In the genomic region with DNA sequence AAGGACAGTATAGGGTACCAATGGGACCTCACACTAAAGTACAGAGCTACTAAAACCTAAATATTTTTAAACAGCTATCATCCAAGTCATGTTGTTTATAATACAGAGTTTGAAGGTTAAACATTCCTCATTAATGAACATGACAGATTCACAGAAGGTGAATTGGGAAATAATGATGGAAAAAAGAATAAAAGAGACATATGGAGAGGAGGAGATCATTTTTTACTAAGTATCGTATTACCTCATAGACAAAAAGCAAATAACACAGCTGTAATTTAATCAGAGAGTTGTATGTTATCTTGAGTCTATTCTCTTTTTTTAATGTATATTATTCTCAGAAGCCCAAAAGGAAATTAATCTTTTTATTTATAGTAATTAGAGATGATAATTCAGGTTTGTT, we compare ENCODE assay signal across 17 cellular contexts. TPM values are rescaled to one million over a fixed set of nuclear protein-coding genes. Genes with fewer than 3 reads are reported as not detected.
DNase-seq lines count a peak whose midpoint lies in the region; ATAC-seq and TF ChIP-seq lines count a peak whose summit lies in the region.
"Had no signal": no experiment of that assay in that cellular context is flagged by ENCODE, and none has a peak within 500 bp of the region (broad histone marks: within the 10 kb centered on the region; RNA-seq: fewer than 3 reads in every experiment).

No MANE protein-coding gene starts in this region.

- TF ChIP-seq POLR2A in breast epithelium (IDR thresholded peaks at IDR 0.05): no peak

- POLR2A ChIA-PET in MCF 10A (lab: Yijun Ruan, JAX): interaction anchor here (0.7 to 5.7 kb wide), 6 partner anchors 7 to 172 kb away, joined by 3 to 53 read pairs (median 8); a partner anchor contains a TSS

- no peak overlapping the region for H3K4me3 ChIP-seq in breast epithelium
- H3K4me3 ChIP-seq in mesenchymal stem cell (ENCODE audit: insufficient read depth in 1 of 2, low read depth in 1 of 2, low read length in 2 of 2): no peak overlapping the region
- H3K4me3 ChIP-seq: PC-9, SJCRH30 had no signal

- no peak overlapping the region for H3K18ac ChIP-seq in mesenchymal stem cell (ENCODE audit: low read depth in 1 of 2, low read length in 2 of 2)

- BruUV-seq in MCF 10A (replicated peaks; lab: Mats Ljungman, UMichigan): no TSS peak

- H3K4me3 Mint-ChIP-seq in MCF 10A (ENCODE audit: unreplicated experiment) (no peak overlapping the region), osteocyte (ENCODE audit: unreplicated experiment) (no peak overlapping the region)

- peaks cover 11% of the 10 kb centered on the region for H3K79me1 ChIP-seq in mesenchymal stem cell (replicated peaks; ENCODE audit: low read length, poor library complexity, severe bottlenecking)

- no peak overlapping the region for H2BK5ac ChIP-seq in mesenchymal stem cell (ENCODE audit: low read depth, low read length, poor library complexity, severe bottlenecking)

- no peak overlapping the region for H3K4me2 ChIP-seq in mesenchymal stem cell (ENCODE audit: low read length, poor library complexity, severe bottlenecking)
- H3K4me2 ChIP-seq: PC-9 had no signal

- no peak overlapping the region for H3K9ac ChIP-seq in mesenchymal stem cell (ENCODE audit: low read length)

- CTCF ChIA-PET in MCF 10A (lab: Yijun Ruan, JAX): interaction anchor here (1.3 kb wide), 1 partner anchor 109 kb away, joined by 4 read pairs; no protein-coding TSS in a partner anchor

- peaks cover 21% of the 10 kb centered on the region for H3K4me1 Mint-ChIP-seq in MCF 10A (ENCODE audit: insufficient read depth, unreplicated experiment)
- peaks cover 22% of the 10 kb centered on the region for H3K4me1 Mint-ChIP-seq in osteocyte (ENCODE audit: unreplicated experiment)

- H2AFZ ChIP-seq in mesenchymal stem cell (ENCODE audit: low read depth, low read length): no peak overlapping the region
- H2AFZ ChIP-seq: PC-9 had no signal

- intact Hi-C loops in MCF 10A (cut with micrococcal nuclease) (loop anchor here (10.0 kb wide), 1 partner anchor 176 kb away; a partner anchor contains a TSS), breast epithelium (cut with DNase I; ENCODE audit: low total_unique reads) (no loop called here)

- H3K27ac Mint-ChIP-seq in MCF 10A (ENCODE audit: low read depth, unreplicated experiment) (peak overlapping the region; percentile 23), osteocyte (ENCODE audit: unreplicated experiment) (peak overlapping the region; percentile 50)

- H3K23ac ChIP-seq in mesenchymal stem cell (ENCODE audit: low read length in 2 of 2): no peak overlapping the region

- no peak overlapping the region for H2BK12ac ChIP-seq in mesenchymal stem cell (ENCODE audit: low read length in 2 of 2)

- no peak overlapping the region for H3K14ac ChIP-seq in mesenchymal stem cell (ENCODE audit: low read length in 2 of 2)

- no peak overlapping the region for H3K4ac ChIP-seq in mesenchymal stem cell (ENCODE audit: low read depth in 1 of 2, low read length in 2 of 2)

- H3K27ac ChIP-seq in breast epithelium: no peak overlapping the region
- no peak overlapping the region for H3K27ac ChIP-seq in mesenchymal stem cell (ENCODE audit: low read length, poor library complexity, severe bottlenecking)
- H3K27ac ChIP-seq: C4-2B, PC-9, SJCRH30 had no signal

- DNase-seq in MCF 10A (ENCODE audit: unreplicated experiment): no peak
- no peak for DNase-seq in breast epithelium (ENCODE audit: low spot score in 2 of 2)
- DNase-seq in NCI-H1694 (lab: John Stamatoyannopoulos, UW): peak; percentile 60
- peak; percentile 81 for DNase-seq in NCI-H69 (lab: John Stamatoyannopoulos, UW)
- no peak for DNase-seq in osteocyte (ENCODE audit: extremely low spot score, unreplicated experiment)
- no peak for DNase-seq in mesenchymal stem cell
- no peak for DNase-seq in HuH-7 (ENCODE audit: low spot score)
- DNase-seq: DMS153, HCEC 1CT, KBM-7, NCI-H1930, NCI-H226, NCI-H526 treated with DMSO at 0.1 percent for 48 hours, PC-9, SJCRH30 had no signal

- H3K4me1 ChIP-seq in breast epithelium (no peaks in the 10 kb centered on the region), mesenchymal stem cell (ENCODE audit: control insufficient read depth, insufficient read depth, low read depth, low read length) (no peaks in the 10 kb centered on the region)

- H3K27me3 ChIP-seq in breast epithelium: no peaks in the 10 kb centered on the region
- no peaks in the 10 kb centered on the region for H3K27me3 ChIP-seq in mesenchymal stem cell (ENCODE audit: control insufficient read depth in 1 of 2, insufficient read depth in 1 of 2, low read length in 2 of 2)
- H3K27me3 ChIP-seq: SJCRH30 had no signal

- no peak overlapping the region for H2BK120ac ChIP-seq in mesenchymal stem cell (ENCODE audit: low read depth, low read length)

- no peak overlapping the region for H4K91ac ChIP-seq in mesenchymal stem cell (ENCODE audit: low read length)

- H3K27me3 Mint-ChIP-seq in MCF 10A (ENCODE audit: insufficient read depth, unreplicated experiment) (no peaks in the 10 kb centered on the region), osteocyte (ENCODE audit: unreplicated experiment) (no peaks in the 10 kb centered on the region)

- H3K9me3 Mint-ChIP-seq in MCF 10A (ENCODE audit: unreplicated experiment) (no peaks in the 10 kb centered on the region), osteocyte (ENCODE audit: unreplicated experiment) (no peaks in the 10 kb centered on the region)

- peaks cover 6% of the 10 kb centered on the region for H3K36me3 Mint-ChIP-seq in MCF 10A (ENCODE audit: insufficient read depth, unreplicated experiment)
- H3K36me3 Mint-ChIP-seq in osteocyte (ENCODE audit: unreplicated experiment): peaks cover 7% of the 10 kb centered on the region

- no peak overlapping the region for H2BK15ac ChIP-seq in mesenchymal stem cell (ENCODE audit: low read depth, poor library complexity, severe bottlenecking)

- H3K36me3 ChIP-seq in breast epithelium: no peaks in the 10 kb centered on the region
- H3K36me3 ChIP-seq in mesenchymal stem cell (ENCODE audit: control insufficient read depth in 1 of 2, insufficient read depth in 2 of 2, low read depth in 1 of 2, low read length in 2 of 2): peaks cover 0 to 18% of the 10 kb centered on the region in 2 experiments

- H3K9me3 ChIP-seq in breast epithelium: no peaks in the 10 kb centered on the region
- H3K9me3 ChIP-seq in mesenchymal stem cell (ENCODE audit: control insufficient read depth, low read length): no peaks in the 10 kb centered on the region
- H3K9me3 ChIP-seq: SJCRH30 had no signal

- no peak for ATAC-seq in HG02759 (IDR thresholded peaks at IDR 0.05; ENCODE audit: unreplicated experiment)

- H2AK5ac ChIP-seq in mesenchymal stem cell (ENCODE audit: low read length, severe bottlenecking): no peak overlapping the region

- H4K8ac ChIP-seq in mesenchymal stem cell (ENCODE audit: low read length): no peak overlapping the region

- TF ChIP-seq CTCF in MCF 10A (IDR thresholded peaks at IDR 0.05; ENCODE audit: unreplicated experiment) (no peak), breast epithelium (IDR thresholded peaks at IDR 0.05) (no peak), osteocyte (IDR thresholded peaks at IDR 0.05) (no peak)

- WGBS in mesenchymal stem cell: no CpG with 5 or more reads among the region's 1 CpG

RNA-seq across cellular contexts. Expression of a gene that starts 7.9 kb away (rescaled TPM):
- total RNA-seq in MCF 10A (2022) (8.9 and 10.9 TPM in 2 replicates), breast epithelium (1 to 10 TPM in 2 of 3 donors, under 1 TPM in 1; 0.66 to 2.3 (median 1.4) TPM), osteocyte (3.7 and 5.7 TPM in 2 replicates)
- polyA plus RNA-seq in mesenchymal stem cell (2013, experiment 1 of 2): 2.7 TPM
- polyA plus RNA-seq in mesenchymal stem cell (2013, experiment 2 of 2): 2.9 TPM

Comparison
In these comparisons a context has a peak if more than half of its experiments do, and no peak if none do; other contexts are left out.
1. DNase-seq: peak in NCI-H1694 (single experiment) and NCI-H69 (single experiment); none in MCF 10A (single experiment), breast epithelium (0 of 2), osteocyte (single experiment), mesenchymal stem cell (single experiment) and HuH-7 (single experiment).